In genomic region chr19:49506575-49507105, GRCh38 we compare ENCODE assay signal across 1 cellular context.
A peak's percentile ranks its signal among the peaks of the same experiment; 100 is the strongest.
TF ChIP-seq lines count a peak whose summit lies in the region.

No MANE protein-coding gene starts in this region.

TF ChIP-seq in A549, 52 proteins besides CTCF, POLR2A, EP300 and RAD21 (continued from another document):
- TF ChIP-seq REST (IDR thresholded peaks at IDR 0.05) (0 out of 2 replicates have a peak, but pooled peaks have one; percentile 35), USF2 (IDR thresholded peaks at IDR 0.05) (no peak), ELK1 (IDR thresholded peaks at IDR 0.05; ENCODE audit: low read depth, low read length) (no peak), TFCP2L1 (CRISPR knock-in tag; IDR thresholded peaks at IDR 0.05) (no peak), HOXA7 (CRISPR knock-in tag; IDR thresholded peaks at IDR 0.05) (no peak), MAX (IDR thresholded peaks at IDR 0.05) (0 out of 2 replicates have a peak, but pooled peaks have one; percentile 30), FOXS1 (CRISPR knock-in tag; IDR thresholded peaks at IDR 0.05) (no peak), ZC3H11A (IDR thresholded peaks at IDR 0.05) (no peak), SMC3 (IDR thresholded peaks at IDR 0.05) (peak; percentile 82), NFE2L2 (conservative IDR thresholded peaks at IDR 0.05; ENCODE audit: low read length) (no peak), HMGXB4 (CRISPR knock-in tag; IDR thresholded peaks at IDR 0.05; ENCODE audit: borderline replicate concordance) (no peak), MAZ (IDR thresholded peaks at IDR 0.05; ENCODE audit: borderline replicate concordance, low read depth, low read length) (no peak)
TF ChIP-seq in A549: peak in this region for 3.
